In the genomic region with DNA sequence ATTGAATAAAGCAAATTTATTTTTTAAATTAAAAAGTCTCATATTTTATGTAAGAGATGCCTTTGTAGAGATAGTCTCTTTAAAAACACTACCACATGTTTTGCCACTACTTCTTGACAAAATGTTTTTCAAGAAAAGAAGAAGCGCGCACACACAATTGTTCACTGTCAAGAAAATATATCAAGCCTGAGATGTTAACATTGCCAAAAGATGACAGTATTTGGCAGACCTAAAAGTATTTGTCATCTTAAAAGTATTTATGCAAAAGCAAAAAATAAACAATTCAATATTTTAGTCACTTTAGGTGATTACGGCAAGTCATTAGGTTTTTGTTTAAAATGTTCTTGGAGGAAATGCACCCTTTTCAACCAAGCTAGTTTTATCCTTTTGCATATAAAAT, we compare ENCODE assay signal across 25 cellular contexts.
DNase-seq lines count a peak whose midpoint lies in the region; ATAC-seq and TF ChIP-seq lines count a peak whose summit lies in the region.
"Had no signal": no experiment of that assay in that cellular context is flagged by ENCODE, and none has a peak within 500 bp of the region (broad histone marks: within the 10 kb centered on the region; RNA-seq: fewer than 3 reads in every experiment).

No MANE protein-coding gene starts in this region.

- peaks cover 14% of the 10 kb centered on the region for H3K36me3 ChIP-seq in adipocyte (ENCODE audit: control insufficient read depth, insufficient read depth, low read length, severe bottlenecking)
- peaks cover 0 to 10% (median 4%) of the 10 kb centered on the region in 5 donors for H3K36me3 ChIP-seq in subcutaneous abdominal adipose tissue (ENCODE audit: control insufficient read depth in 5 of 5, insufficient read depth in 5 of 5, low read length in 5 of 5)
- H3K36me3 ChIP-seq in body of pancreas (replicated peaks in 1 of 2; ENCODE audit: insufficient read depth in 1 of 2, low read depth in 2 of 2) = no peaks in the 10 kb centered on the region
- H3K36me3 ChIP-seq in CD8-positive, alpha-beta T cell (ENCODE audit: insufficient read depth, low read length) = no peaks in the 10 kb centered on the region
- H3K36me3 ChIP-seq: colonic mucosa, vagina had no signal

- TF ChIP-seq POLR2A in body of pancreas (IDR thresholded peaks at IDR 0.05) = no peak

- peaks cover 55% of the 10 kb centered on the region for H3K4me1 ChIP-seq in adipocyte (ENCODE audit: control insufficient read depth, insufficient read depth, low read length)
- peaks cover 4 to 52% (median 40%) of the 10 kb centered on the region in 5 donors for H3K4me1 ChIP-seq in subcutaneous abdominal adipose tissue (ENCODE audit: control insufficient read depth in 5 of 5, insufficient read depth in 5 of 5, low read length in 5 of 5)
- peaks cover 4% of the 10 kb centered on the region for H3K4me1 ChIP-seq in body of pancreas
- no peaks in the 10 kb centered on the region for H3K4me1 ChIP-seq in CD8-positive, alpha-beta T cell (ENCODE audit: insufficient read depth, low read length)
- H3K4me1 ChIP-seq: colonic mucosa had no signal

- H3K36me3 Mint-ChIP-seq in CD8-positive, alpha-beta T cell = no peaks in the 10 kb centered on the region
- peaks cover 13% of the 10 kb centered on the region for H3K36me3 Mint-ChIP-seq in stimulated activated memory B cell treated with anti-CD40 and anti-IgM and Interleukin-4, amounts not matched to agents 10 μg/mL and 1 μg/mL and 100 μg/mL, for 72 hours
- H3K36me3 Mint-ChIP-seq: activated CD4-positive, alpha-beta memory T cell treated with anti-CD3 and anti-CD28 coated beads for 36 hours had no signal

- H3K27me3 ChIP-seq in adipocyte (replicated peaks; ENCODE audit: control insufficient read depth, insufficient read depth, low read length) (no peaks in the 10 kb centered on the region), subcutaneous abdominal adipose tissue (ENCODE audit: control insufficient read depth in 5 of 5, insufficient read depth in 4 of 5, low read length in 5 of 5) (no peaks in the 10 kb centered on the region), body of pancreas (no peaks in the 10 kb centered on the region)
- H3K27me3 ChIP-seq in CD8-positive, alpha-beta T cell (ENCODE audit: insufficient read depth, low read length) = no peaks in the 10 kb centered on the region
- H3K27me3 ChIP-seq: colonic mucosa, vagina had no signal

- peak overlapping the region; percentile 81 for H3K9ac ChIP-seq in adipocyte (ENCODE audit: low read length)
- peak overlapping the region in 1 of 5 donors; percentile 50 for H3K9ac ChIP-seq in subcutaneous abdominal adipose tissue (ENCODE audit: low read length in 5 of 5)

- no peak overlapping the region for H3K4me3 Mint-ChIP-seq in CD8-positive, alpha-beta T cell
- H3K4me3 Mint-ChIP-seq in stimulated activated memory B cell treated with anti-CD40 and anti-IgM and Interleukin-4, amounts not matched to agents 10 μg/mL and 1 μg/mL and 100 μg/mL, for 72 hours = no peak overlapping the region
- H3K4me3 Mint-ChIP-seq: activated CD4-positive, alpha-beta memory T cell treated with anti-CD3 and anti-CD28 coated beads for 36 hours; CD4-positive, alpha-beta T cell had no signal

- TF ChIP-seq CTCF in fibroblast of the aortic adventitia (IDR thresholded peaks at IDR 0.05; ENCODE audit: insufficient read depth, low read length) (no peak), body of pancreas (IDR thresholded peaks at IDR 0.05) (no peak)
- no peak for TF ChIP-seq CTCF in CD8-positive, alpha-beta T cell (IDR thresholded peaks at IDR 0.05)

- DNase-seq in GM04503 (ENCODE audit: low read depth) = peak; percentile 35
- DNase-seq in adipocyte (ENCODE audit: low read depth) = peak; percentile 59
- peak; percentile 74 for DNase-seq in fibroblast of the aortic adventitia (ENCODE audit: low read depth)
- DNase-seq in body of pancreas = no peak
- DNase-seq in stimulated activated naive CD4-positive, alpha-beta T cell (lab: John Stamatoyannopoulos, UW) = no peak
- no peak for DNase-seq in CD8-positive, alpha-beta T cell
- DNase-seq: activated CD4-positive, alpha-beta memory T cell treated with anti-CD3 and anti-CD28 coated beads for 36 hours; activated CD8-positive, alpha-beta memory T cell treated with anti-CD3 and anti-CD28 coated beads, Interleukin-2, amount 50 U/mL, for 48 hours; CD4-positive, alpha-beta T cell; colonic mucosa; DMS 273 treated with DMSO at 0.1 percent for 48 hours; effector memory CD4-positive, alpha-beta T cell; glutamatergic neuron; kidney glomerular epithelial cell; NCI-H1436 treated with DMSO at 0.1 percent for 48 hours; NCI-H524; SIG-M5; stimulated activated CD4-positive, alpha-beta T cell treated with anti-CD3 and anti-CD28 coated beads, Interleukin-2, amount 100 ng/mL, for 24 hours; T-helper 1 cell had no signal

- CTCF ChIA-PET in CD8-positive, alpha-beta T cell (lab: Charles Lee) = no interaction called here

- no peaks in the 10 kb centered on the region for H3K4me1 Mint-ChIP-seq in CD8-positive, alpha-beta T cell (ENCODE audit: low read depth)
- H3K4me1 Mint-ChIP-seq in stimulated activated memory B cell treated with anti-CD40 and anti-IgM and Interleukin-4, amounts not matched to agents 10 μg/mL and 1 μg/mL and 100 μg/mL, for 72 hours = peaks cover 60% of the 10 kb centered on the region

- no peak overlapping the region for H3K27ac Mint-ChIP-seq in CD8-positive, alpha-beta T cell
- H3K27ac Mint-ChIP-seq in stimulated activated memory B cell treated with anti-CD40 and anti-IgM and Interleukin-4, amounts not matched to agents 10 μg/mL and 1 μg/mL and 100 μg/mL, for 72 hours = no peak overlapping the region
- H3K27ac Mint-ChIP-seq: activated CD4-positive, alpha-beta memory T cell treated with anti-CD3 and anti-CD28 coated beads for 36 hours; CD4-positive, alpha-beta T cell had no signal

- ATAC-seq in body of pancreas = no peak
- no peak for ATAC-seq in CD8-positive, alpha-beta T cell
- ATAC-seq in stimulated activated memory B cell treated with anti-CD40 and anti-IgM and Interleukin-4, amounts not matched to agents 10 μg/mL and 1 μg/mL and 100 μg/mL, for 72 hours = no peak
- ATAC-seq: activated CD4-positive, CD25-positive, alpha-beta regulatory T cell treated with anti-CD3 and anti-CD28 coated beads, Interleukin-2, amount 50 U/mL, for 24 hours; K562 had no signal

- H3K27me3 Mint-ChIP-seq in CD8-positive, alpha-beta T cell (ENCODE audit: low read depth) = no peaks in the 10 kb centered on the region
- no peaks in the 10 kb centered on the region for H3K27me3 Mint-ChIP-seq in stimulated activated memory B cell treated with anti-CD40 and anti-IgM and Interleukin-4, amounts not matched to agents 10 μg/mL and 1 μg/mL and 100 μg/mL, for 72 hours

- H3K27ac ChIP-seq in subcutaneous abdominal adipose tissue (ENCODE audit: low read depth, low read length) = peak overlapping the region; percentile 86
- H3K27ac ChIP-seq in body of pancreas = no peak overlapping the region
- no peak overlapping the region for H3K27ac ChIP-seq in CD8-positive, alpha-beta T cell (ENCODE audit: low read depth, low read length)
- H3K27ac ChIP-seq: colonic mucosa, vagina had no signal

- no peaks in the 10 kb centered on the region for H3K9me3 ChIP-seq in adipocyte (ENCODE audit: control insufficient read depth, low read length)
- H3K9me3 ChIP-seq in subcutaneous abdominal adipose tissue (ENCODE audit: control insufficient read depth in 5 of 5, low read length in 5 of 5) = no peaks in the 10 kb centered on the region
- H3K9me3 ChIP-seq in body of pancreas = no peaks in the 10 kb centered on the region
- H3K9me3 ChIP-seq in CD8-positive, alpha-beta T cell (ENCODE audit: low read length) = no peaks in the 10 kb centered on the region
- H3K9me3 ChIP-seq: colonic mucosa, vagina had no signal

- POLR2A ChIA-PET in CD8-positive, alpha-beta T cell (lab: Charles Lee) = no interaction called here

- H3K9me3 Mint-ChIP-seq in CD8-positive, alpha-beta T cell = no peaks in the 10 kb centered on the region
- H3K9me3 Mint-ChIP-seq in stimulated activated memory B cell treated with anti-CD40 and anti-IgM and Interleukin-4, amounts not matched to agents 10 μg/mL and 1 μg/mL and 100 μg/mL, for 72 hours = no peaks in the 10 kb centered on the region
- H3K9me3 Mint-ChIP-seq: activated CD4-positive, alpha-beta memory T cell treated with anti-CD3 and anti-CD28 coated beads for 36 hours; CD4-positive, alpha-beta T cell had no signal

- intact Hi-C loops in body of pancreas (cut with DNase I) = no loop called here
- intact Hi-C loops in CD8-positive, alpha-beta T cell (cut with DNase I, micrococcal nuclease) = no loop called here

- H3K4me3 ChIP-seq in adipocyte (ENCODE audit: low read length) = peak overlapping the region; percentile 48
- H3K4me3 ChIP-seq in fibroblast of the aortic adventitia (ENCODE audit: low read depth, low read length) = no peak overlapping the region
- H3K4me3 ChIP-seq in subcutaneous abdominal adipose tissue (ENCODE audit: low read depth in 1 of 5, low read length in 5 of 5) = no peak overlapping the region
- no peak overlapping the region for H3K4me3 ChIP-seq in body of pancreas
- no peak overlapping the region for H3K4me3 ChIP-seq in CD8-positive, alpha-beta T cell (ENCODE audit: low read depth, low read length)
- H3K4me3 ChIP-seq: colonic mucosa, K562, smooth muscle cell, vagina had no signal

- 83 to 84% methylated on average over 3 of the region's 3 CpGs for WGBS in body of pancreas, 2 donors

Comparison
In these comparisons a context has a peak if more than half of its experiments do, and no peak if none do; other contexts are left out.
1. DNase-seq: peak in GM04503 (single experiment), adipocyte (single experiment) and fibroblast of the aortic adventitia (single experiment); none in body of pancreas (0 of 4), stimulated activated naive CD4-positive, alpha-beta T cell (0 of 6) and CD8-positive, alpha-beta T cell (0 of 7).